Comparison of ENCODE assay signal across 24 cellular contexts in the genomic region with DNA sequence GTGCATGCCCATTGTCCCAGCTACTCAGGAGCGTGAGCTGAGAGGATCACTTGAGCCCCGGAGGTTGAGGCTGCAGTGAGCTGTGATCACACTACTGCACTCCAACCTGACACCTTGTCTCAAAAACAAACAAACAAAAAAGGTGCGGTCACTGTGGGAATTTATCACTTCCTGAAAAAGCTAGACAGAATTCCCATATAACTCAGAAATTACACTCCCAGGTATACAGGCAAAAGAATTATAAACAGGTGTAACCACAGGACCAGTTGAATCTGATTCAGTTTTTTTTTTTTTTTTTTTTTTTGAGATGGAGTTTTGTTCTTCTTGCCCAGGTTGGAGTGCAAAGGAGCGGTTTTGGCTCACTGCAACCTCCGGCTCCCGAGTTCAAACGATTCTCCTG.
"Had no signal": no experiment of that assay in that cellular context is flagged by ENCODE, and none has a peak within 500 bp of the region (broad histone marks: within the 10 kb centered on the region; RNA-seq: fewer than 3 reads in every experiment).

No MANE protein-coding gene starts in this region.

- H3K4me2 ChIP-seq: KMS-11 had no signal

- H3K27me3 Mint-ChIP-seq: activated T-helper 17 cell treated with anti-CD3 and anti-CD28 coated beads, Interleukin-2, amount 50 U/mL, for 72 hours had no signal

- H3K9me3 Mint-ChIP-seq: activated CD4-positive, alpha-beta memory T cell treated with anti-CD3 and anti-CD28 coated beads, Interleukin-2, amount 10 ng/mL, durations not matched to agents 7 days and 5 days; activated CD4-positive, alpha-beta T cell treated with anti-CD3 and anti-CD28 coated beads, Interleukin-2, amount 10 ng/mL, durations not matched to agents 7 days and 5 days; activated naive CD4-positive, alpha-beta T cell treated with anti-CD3 and anti-CD28 coated beads for 36 hours; activated naive CD8-positive, alpha-beta T cell treated with anti-CD3 and anti-CD28 coated beads, Interleukin-2, amount 10 ng/mL, durations not matched to agents 7 days and 5 days; activated T-helper 17 cell treated with anti-CD3 and anti-CD28 coated beads, Interleukin-2, amount 50 U/mL, for 72 hours had no signal

- H3K27ac ChIP-seq: KMS-11, SK-N-MC, VCaP had no signal

- H3K4me3 ChIP-seq: SK-N-MC had no signal

- H3K4me3 Mint-ChIP-seq: activated CD4-positive, alpha-beta memory T cell treated with anti-CD3 and anti-CD28 coated beads, Interleukin-2, amount 10 ng/mL, durations not matched to agents 7 days and 5 days; activated CD4-positive, alpha-beta T cell treated with anti-CD3 and anti-CD28 coated beads, Interleukin-2, amount 10 ng/mL, durations not matched to agents 7 days and 5 days; activated naive CD4-positive, alpha-beta T cell treated with anti-CD3 and anti-CD28 coated beads for 36 hours; activated naive CD8-positive, alpha-beta T cell treated with anti-CD3 and anti-CD28 coated beads, Interleukin-2, amount 10 ng/mL, durations not matched to agents 7 days and 5 days; activated T-helper 17 cell treated with anti-CD3 and anti-CD28 coated beads, Interleukin-2, amount 50 U/mL, for 72 hours had no signal

- H3K27ac Mint-ChIP-seq: activated CD4-positive, alpha-beta memory T cell treated with anti-CD3 and anti-CD28 coated beads, Interleukin-2, amount 10 ng/mL, durations not matched to agents 7 days and 5 days; activated CD4-positive, alpha-beta T cell treated with anti-CD3 and anti-CD28 coated beads, Interleukin-2, amount 10 ng/mL, durations not matched to agents 7 days and 5 days; activated naive CD4-positive, alpha-beta T cell treated with anti-CD3 and anti-CD28 coated beads for 36 hours; activated naive CD8-positive, alpha-beta T cell treated with anti-CD3 and anti-CD28 coated beads, Interleukin-2, amount 10 ng/mL, durations not matched to agents 7 days and 5 days; activated T-helper 17 cell treated with anti-CD3 and anti-CD28 coated beads, Interleukin-2, amount 50 U/mL, for 72 hours had no signal

- H3K9ac ChIP-seq: KMS-11 had no signal

- ATAC-seq: activated T-helper 17 cell treated with anti-CD3 and anti-CD28 coated beads, Interleukin-2, amount 50 U/mL, for 72 hours; Panc1; Right ventricle myocardium inferior had no signal

- DNase-seq: activated CD4-positive, alpha-beta memory T cell treated with anti-CD3 and anti-CD28 coated beads, Interleukin-2, amount 10 ng/mL, durations not matched to agents 7 days and 5 days; activated CD4-positive, alpha-beta T cell treated with anti-CD3 and anti-CD28 coated beads, Interleukin-2, amount 10 ng/mL, durations not matched to agents 7 days and 5 days; activated CD4-positive, CD25-positive, alpha-beta regulatory T cell; activated gamma-delta T cell; activated naive CD4-positive, alpha-beta T cell treated with anti-CD3 and anti-CD28 coated beads for 36 hours; activated naive CD8-positive, alpha-beta T cell treated with anti-CD3 and anti-CD28 coated beads, Interleukin-2, amount 10 ng/mL, durations not matched to agents 7 days and 5 days; activated T-cell treated with anti-CD3 and anti-CD28 coated beads for 4 hours; activated T-cell treated with anti-CD3 and anti-CD28 coated beads, Interleukin-2, amount 50 U/mL, for 48 hours; aorta; central memory CD4-positive, alpha-beta T cell; cortex of kidney; NCI-H1092; NCI-H1417; NCI-H1930; NCI-H510A treated with DMSO at 0.1 percent for 48 hours; NCI-H69; RPMI8226; T-helper 1 cell had no signal
